26 cellular contexts compared by ENCODE assay signal in the genomic region with DNA sequence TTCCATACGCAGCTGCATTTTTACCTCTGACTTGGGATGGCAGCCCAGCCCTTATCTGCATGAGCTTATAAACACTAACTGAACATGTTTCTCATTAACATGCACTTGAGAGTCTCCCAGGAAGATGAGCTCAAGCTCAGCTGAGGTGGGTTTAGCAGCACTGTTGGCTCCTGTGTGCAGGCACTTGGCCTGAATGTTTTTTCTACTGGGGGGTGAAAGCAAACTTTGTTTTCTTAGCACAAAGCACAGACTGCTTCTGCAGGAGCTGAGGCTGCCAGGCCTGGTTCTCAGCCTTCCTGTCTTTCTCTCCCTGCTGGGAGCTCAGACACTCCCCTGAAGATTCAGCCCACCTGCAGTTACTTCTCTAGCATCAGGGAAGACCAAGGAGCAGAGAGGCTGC.
"Had no signal": no experiment of that assay in that cellular context is flagged by ENCODE, and none has a peak within 500 bp of the region (broad histone marks: within the 10 kb centered on the region; RNA-seq: fewer than 3 reads in every experiment).

No MANE protein-coding gene starts in this region.

- H3K9me3 ChIP-seq: colonic mucosa, prostate gland, upper lobe of right lung, uterus had no signal

- ATAC-seq: left lobe of liver; mucosa of descending colon; naive thymus-derived CD4-positive, alpha-beta T cell; right cardiac atrium; stimulated activated memory B cell treated with anti-CD40 and anti-IgM and Interleukin-4, amounts not matched to agents 10 μg/mL and 1 μg/mL and 100 μg/mL, for 72 hours; upper lobe of right lung had no signal

- H3K27me3 ChIP-seq: colonic mucosa, transverse colon, upper lobe of right lung, uterus had no signal

- H3K4me3 Mint-ChIP-seq: immature natural killer cell; memory B cell; mesothelial cell of epicardium; naive thymus-derived CD4-positive, alpha-beta T cell; nephron; stimulated activated memory B cell treated with anti-CD40 and anti-IgM and Interleukin-4, amounts not matched to agents 10 μg/mL and 1 μg/mL and 100 μg/mL, for 72 hours; stimulated activated naive CD8-positive, alpha-beta T cell treated with anti-CD3 and anti-CD28 coated beads, Interleukin-15, Interleukin-2, amounts not matched to agents 100 ng/mL and 50 ng/mL, for 24 hours had no signal

- H3K4me1 Mint-ChIP-seq: immature natural killer cell; memory B cell; naive thymus-derived CD4-positive, alpha-beta T cell; stimulated activated memory B cell treated with anti-CD40 and anti-IgM and Interleukin-4, amounts not matched to agents 10 μg/mL and 1 μg/mL and 100 μg/mL, for 72 hours had no signal

- H3K27ac ChIP-seq: colonic mucosa, esophagus squamous epithelium, prostate gland, sigmoid colon, thoracic aorta, transverse colon, upper lobe of right lung, uterus had no signal

- H3K4me3 ChIP-seq: colonic mucosa, esophagus squamous epithelium, lung, mucosa of descending colon, prostate gland, sigmoid colon, thoracic aorta, transverse colon, upper lobe of right lung, uterus had no signal

- H3K36me3 Mint-ChIP-seq: immature natural killer cell; memory B cell; stimulated activated memory B cell treated with anti-CD40 and anti-IgM and Interleukin-4, amounts not matched to agents 10 μg/mL and 1 μg/mL and 100 μg/mL, for 72 hours had no signal

- H3K4me1 ChIP-seq: colonic mucosa, esophagus squamous epithelium, prostate gland, sigmoid colon, transverse colon, upper lobe of right lung, uterus had no signal

- DNase-seq: colonic mucosa; dermis blood vessel endothelial cell; effector memory CD4-positive, alpha-beta T cell; erythroblast; esophagus squamous epithelium; foreskin melanocyte; glutamatergic neuron; immature natural killer cell; mucosa of descending colon; naive thymus-derived CD4-positive, alpha-beta T cell; right cardiac atrium; sigmoid colon; stimulated activated CD4-positive, alpha-beta T cell treated with anti-CD3 and anti-CD28 coated beads, Interleukin-2, amount 100 ng/mL, for 24 hours; stimulated activated CD4-positive, alpha-beta T cell treated with anti-CD3 and anti-CD28 coated beads, Interleukin-4, amount 100 ng/mL, for 24 hours; transverse colon; upper lobe of right lung; uterus had no signal

- H3K27me3 Mint-ChIP-seq: memory B cell; naive thymus-derived CD4-positive, alpha-beta T cell; stimulated activated memory B cell treated with anti-CD40 and anti-IgM and Interleukin-4, amounts not matched to agents 10 μg/mL and 1 μg/mL and 100 μg/mL, for 72 hours; stimulated activated naive CD8-positive, alpha-beta T cell treated with anti-CD3 and anti-CD28 coated beads, Interleukin-15, Interleukin-2, amounts not matched to agents 100 ng/mL and 50 ng/mL, for 24 hours had no signal

- H3K27ac Mint-ChIP-seq: immature natural killer cell; memory B cell; mesothelial cell of epicardium; naive thymus-derived CD4-positive, alpha-beta T cell; stimulated activated memory B cell treated with anti-CD40 and anti-IgM and Interleukin-4, amounts not matched to agents 10 μg/mL and 1 μg/mL and 100 μg/mL, for 72 hours; stimulated activated naive CD8-positive, alpha-beta T cell treated with anti-CD3 and anti-CD28 coated beads, Interleukin-15, Interleukin-2, amounts not matched to agents 100 ng/mL and 50 ng/mL, for 24 hours had no signal

- H3K36me3 ChIP-seq: colonic mucosa, esophagus squamous epithelium, prostate gland, sigmoid colon, thoracic aorta, transverse colon, upper lobe of right lung, uterus had no signal
